Comparison of ENCODE assay signal across 18 cellular contexts in the genomic region with DNA sequence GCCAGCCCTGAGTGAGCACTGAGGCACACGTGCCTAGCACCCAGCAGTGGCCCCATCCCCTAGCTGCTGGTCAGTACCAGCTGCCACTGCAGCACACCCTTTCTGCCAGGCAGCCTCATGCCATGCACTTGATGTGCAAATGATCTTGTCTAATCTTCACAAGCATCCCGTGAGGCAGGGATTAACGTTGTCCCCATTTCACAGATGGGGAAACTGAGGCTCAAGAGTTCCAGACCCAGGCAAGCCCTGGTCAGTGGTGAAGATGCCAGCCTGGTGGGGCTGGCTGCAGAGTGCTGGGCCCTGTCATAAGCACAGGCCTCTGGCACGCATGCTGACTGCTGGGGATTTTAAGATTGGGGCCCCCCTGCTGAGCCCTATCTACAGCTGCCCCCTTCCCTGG.
"Had no signal": no experiment of that assay in that cellular context is flagged by ENCODE, and none has a peak within 500 bp of the region (broad histone marks: within the 10 kb centered on the region; RNA-seq: fewer than 3 reads in every experiment).

No MANE protein-coding gene starts in this region.

- H3K9me3 Mint-ChIP-seq: activated T-cell treated with anti-CD3 and anti-CD28 coated beads, Interleukin-2, amount 50 U/mL, for 72 hours; nephron progenitor cell; stimulated activated naive CD8-positive, alpha-beta T cell treated with anti-CD3 and anti-CD28 coated beads, Interleukin-15, amount 100 ng/mL, for 72 hours had no signal

- H3K36me3 ChIP-seq: pancreas, SJSA1, upper lobe of right lung had no signal

- ATAC-seq: activated T-cell treated with anti-CD3 and anti-CD28 coated beads, Interleukin-2, amount 50 U/mL, for 72 hours; body of pancreas; pancreas; stimulated activated naive CD8-positive, alpha-beta T cell treated with anti-CD3 and anti-CD28 coated beads, Interleukin-15, amount 100 ng/mL, for 72 hours; upper lobe of right lung had no signal

- H3K27ac ChIP-seq: body of pancreas, pancreas, SJSA1, testis, upper lobe of right lung had no signal

- H3K4me3 Mint-ChIP-seq: nephron progenitor cell had no signal

- FAIRE-seq: kidney, pancreas had no signal

- H3K27me3 Mint-ChIP-seq: stimulated activated naive CD8-positive, alpha-beta T cell treated with anti-CD3 and anti-CD28 coated beads, Interleukin-15, amount 100 ng/mL, for 72 hours had no signal

- DNase-seq: activated CD4-positive, alpha-beta T cell treated with anti-CD3 and anti-CD28 coated beads for 48 hours; activated naive CD4-positive, alpha-beta T cell; activated T-cell treated with anti-CD3 and anti-CD28 coated beads, Interleukin-2, amount 50 U/mL, for 72 hours; amniotic stem cell; body of pancreas; central memory CD4-positive, alpha-beta T cell; cortex of kidney; effector memory CD4-positive, alpha-beta T cell; kidney; nephron progenitor cell; stimulated activated CD4-positive, alpha-beta T cell treated with anti-CD3 and anti-CD28 coated beads, Interleukin-15, amount 100 ng/mL, for 24 hours; stimulated activated CD4-positive, alpha-beta T cell treated with anti-CD3 and anti-CD28 coated beads, Interleukin-4, amount 100 ng/mL, for 24 hours; stimulated activated naive CD8-positive, alpha-beta T cell treated with anti-CD3 and anti-CD28 coated beads, Interleukin-15, amount 100 ng/mL, for 72 hours; SW 1271; testis; upper lobe of right lung had no signal

- H3K9me3 ChIP-seq: body of pancreas, pancreas, SJSA1, testis, upper lobe of right lung had no signal

- H3K27me3 ChIP-seq: body of pancreas, pancreas, SJSA1, testis, upper lobe of right lung had no signal

- H3K4me3 ChIP-seq: body of pancreas, pancreas, SJSA1, testis, upper lobe of right lung had no signal

- H3K27ac Mint-ChIP-seq: activated T-cell treated with anti-CD3 and anti-CD28 coated beads, Interleukin-2, amount 50 U/mL, for 72 hours; nephron progenitor cell; stimulated activated naive CD8-positive, alpha-beta T cell treated with anti-CD3 and anti-CD28 coated beads, Interleukin-15, amount 100 ng/mL, for 72 hours had no signal
